8 cellular contexts compared by ENCODE assay signal in genomic region chr22:44668886-44669724, GRCh38. TPM values are rescaled to one million over a fixed set of nuclear protein-coding genes. Genes with fewer than 3 reads are reported as not detected.
DNase-seq lines count a peak whose midpoint lies in the region; ATAC-seq, FAIRE-seq and TF ChIP-seq lines count a peak whose summit lies in the region.
"Had no signal": no experiment of that assay in that cellular context is flagged by ENCODE, and none has a peak within 500 bp of the region (broad histone marks: within the 10 kb centered on the region; RNA-seq: fewer than 3 reads in every experiment).

No MANE protein-coding gene starts in this region.

- FAIRE-seq in HepG2 (lab: Jason Lieb, UNC) (no peak), GM12892 (lab: Jason Lieb, UNC) (no peak)

- TF ChIP-seq POLR2A in body of pancreas (IDR thresholded peaks at IDR 0.05), result no peak
- no peak for TF ChIP-seq POLR2A in HepG2 (IDR thresholded peaks at IDR 0.05; ENCODE audit: insufficient read depth in 1 of 2, low read depth in 2 of 2, low read length in 2 of 2)
- no peak for TF ChIP-seq POLR2A in GM12892 (IDR thresholded peaks at IDR 0.05; ENCODE audit: low read depth, low read length)

- H3K4me1 Mint-ChIP-seq in stimulated activated naive CD8-positive, alpha-beta T cell treated with anti-CD3 and anti-CD28 coated beads, Interleukin-15, amount 100 ng/mL, for 72 hours, result peaks cover 74% of the 10 kb centered on the region

- no peak for TF ChIP-seq EP300 in HepG2 (IDR thresholded peaks at IDR 0.05; ENCODE audit: low read depth in 2 of 2, low read length in 2 of 2)
- no peak for TF ChIP-seq EP300 in HepG2 (CRISPR knock-in tag; IDR thresholded peaks at IDR 0.05; ENCODE audit: borderline replicate concordance)

- no peaks in the 10 kb centered on the region for H4K20me1 ChIP-seq in HepG2 (ENCODE audit: insufficient read depth, low read length)

- no peaks in the 10 kb centered on the region for H3K27me3 Mint-ChIP-seq in stimulated activated naive CD8-positive, alpha-beta T cell treated with anti-CD3 and anti-CD28 coated beads, Interleukin-15, amount 100 ng/mL, for 72 hours

- ATAC-seq in body of pancreas, result peak; percentile 18
- ATAC-seq in HepG2, result no peak
- no peak for ATAC-seq in stimulated activated naive CD8-positive, alpha-beta T cell treated with anti-CD3 and anti-CD28 coated beads, Interleukin-15, amount 100 ng/mL, for 72 hours
- no peak for ATAC-seq in HG03039 (IDR thresholded peaks at IDR 0.05; ENCODE audit: unreplicated experiment)

- no peaks in the 10 kb centered on the region for H3K9me3 ChIP-seq in body of pancreas
- no peaks in the 10 kb centered on the region for H3K9me3 ChIP-seq in HepG2 (ENCODE audit: low read length)

- no peak overlapping the region; the same call in 1 of the 2 replicates for H3K9ac ChIP-seq in HepG2 (ENCODE audit: insufficient read depth, low read depth, low read length)

- in situ Hi-C loops in HepG2 (cut with HindIII; ENCODE audit: extremely low pct_ligation_motif_present, low pct_unique_long_range_greater_than_20kb), result no loop called here

- no peaks in the 10 kb centered on the region for H3K79me2 ChIP-seq in HepG2 (ENCODE audit: insufficient read depth, low read length)

- DNase-seq in Jurkat, Clone E6-1 (ENCODE audit: low read depth, low spot score), result no peak
- DNase-seq in body of pancreas (no peak), HepG2 (ENCODE audit: low spot score) (no peak), GM12892 (ENCODE audit: insufficient read length) (no peak), amniotic stem cell (lab: John Stamatoyannopoulos, UW) (no peak)
- DNase-seq in stimulated activated naive CD8-positive, alpha-beta T cell treated with anti-CD3 and anti-CD28 coated beads, Interleukin-15, amount 100 ng/mL, for 72 hours, result no peak
- DNase-seq: NCI-H2171 treated with DMSO at 0.1 percent for 48 hours had no signal

- no peaks in the 10 kb centered on the region for H3K36me3 ChIP-seq in body of pancreas (replicated peaks in 1 of 2; ENCODE audit: insufficient read depth in 1 of 2, low read depth in 2 of 2)
- no peaks in the 10 kb centered on the region for H3K36me3 ChIP-seq in HepG2 (replicated peaks in 1 of 2; ENCODE audit: control insufficient read depth in 1 of 2, insufficient read depth in 2 of 2, low read length in 2 of 2)

- no peaks in the 10 kb centered on the region for H3K9me3 Mint-ChIP-seq in stimulated activated naive CD8-positive, alpha-beta T cell treated with anti-CD3 and anti-CD28 coated beads, Interleukin-15, amount 100 ng/mL, for 72 hours

- H3K27me3 ChIP-seq in body of pancreas (peaks cover 0 to 7% of the 10 kb centered on the region in 2 donors), HepG2 (ENCODE audit: control insufficient read depth in 1 of 2, insufficient read depth in 2 of 2, low read length in 2 of 2) (peaks cover 1 to 18% of the 10 kb centered on the region in 2 experiments; a peak in 4 of 5 replicates)

- peak overlapping the region; percentile 83 to 84 for H3K4me3 Mint-ChIP-seq in stimulated activated naive CD8-positive, alpha-beta T cell treated with anti-CD3 and anti-CD28 coated beads, Interleukin-15, amount 100 ng/mL, for 72 hours

- CTCF ChIA-PET in HepG2 (lab: Yijun Ruan, JAX; ENCODE audit: low intra/inter-chr PET ratio, low total read pairs), result interaction anchor here (1.0 to 1.6 kb wide), 2 partner anchors 16 kb away, joined by 4 read pairs; no protein-coding TSS in a partner anchor

- TF ChIP-seq RAD21 in HepG2 (CRISPR knock-in tag; IDR thresholded peaks at IDR 0.05), result no peak

- intact Hi-C loops in body of pancreas (cut with DNase I) (no loop called here), HepG2 (cut with micrococcal nuclease; ENCODE audit: unreplicated experiment) (no loop called here)

- H3K27ac ChIP-seq in body of pancreas, result no peak overlapping the region
- no peak overlapping the region for H3K27ac ChIP-seq in HepG2 (ENCODE audit: extremely low read length, insufficient read depth, low read length)

- H3K4me3 ChIP-seq in Jurkat, Clone E6-1 (ENCODE audit: low read length), result peak overlapping the region; percentile 45
- H3K4me3 ChIP-seq in body of pancreas (no peak overlapping the region), HepG2 (replicated peaks in 1 of 3; ENCODE audit: insufficient read depth in 1 of 3, low read depth in 2 of 3, low read length in 3 of 3) (peak overlapping the region; percentile 42 to 67 (median 59); a peak in 4 of 6 replicates)

- BruUV-seq in HepG2 (replicated peaks; lab: Mats Ljungman, UMichigan), result no TSS peak

- peak overlapping the region; percentile 87 for H3K27ac Mint-ChIP-seq in stimulated activated naive CD8-positive, alpha-beta T cell treated with anti-CD3 and anti-CD28 coated beads, Interleukin-15, amount 100 ng/mL, for 72 hours

- POLR2A ChIA-PET in HepG2 (lab: Yijun Ruan, JAX), result no interaction called here

- H3K4me2 ChIP-seq in HepG2 (ENCODE audit: low read depth, low read length), result peak overlapping the region; percentile 67

- H2AFZ ChIP-seq in HepG2 (ENCODE audit: low read length), result no peak overlapping the region

- TF ChIP-seq CTCF in body of pancreas (IDR thresholded peaks at IDR 0.05) (no peak), HepG2 (CRISPR knock-in tag; IDR thresholded peaks at IDR 0.05) (no peak)

- peaks cover 19% of the 10 kb centered on the region for H3K4me1 ChIP-seq in body of pancreas
- peaks cover 33% of the 10 kb centered on the region for H3K4me1 ChIP-seq in HepG2 (ENCODE audit: insufficient read depth, low read length)

- WGBS in body of pancreas, 2 donors, result 5 to 8% methylated on average over 14 to 33 of the region's 50 CpGs
- 12% methylated on average over 32 of the region's 50 CpGs for WGBS in HepG2 (ENCODE audit: low lambda C conversion rate)

TF ChIP-seq in HepG2, 621 proteins besides CTCF, POLR2A, EP300 and RAD21 (continues in another document):
- TF ChIP-seq NRL (CRISPR knock-in tag; IDR thresholded peaks at IDR 0.05; ENCODE audit: borderline replicate concordance) (no peak), ZNF724P (CRISPR knock-in tag; IDR thresholded peaks at IDR 0.05; ENCODE audit: borderline replicate concordance) (no peak), NR0B2 (CRISPR knock-in tag; IDR thresholded peaks at IDR 0.05) (no peak), BCL6 (CRISPR knock-in tag; IDR thresholded peaks at IDR 0.05) (peak; percentile 77), ZNF281 (CRISPR knock-in tag; IDR thresholded peaks at IDR 0.05; ENCODE audit: borderline replicate concordance) (peak; percentile 36; the same call in 1 of the 2 replicates), LCORL (IDR thresholded peaks at IDR 0.05) (no peak), LCORL (CRISPR knock-in tag; IDR thresholded peaks at IDR 0.05) (no peak), CAMTA2 (CRISPR knock-in tag; IDR thresholded peaks at IDR 0.05; ENCODE audit: borderline replicate concordance) (no peak), HDAC6 (IDR thresholded peaks at IDR 0.05; ENCODE audit: low read depth, low read length) (no peak)

RNA-seq across cellular contexts. Expression of gene PRR5, which starts 32.9 kb away (rescaled TPM):
- polyA plus RNA-seq in Jurkat, Clone E6-1 (2012; ENCODE audit: insufficient read depth, insufficient read length), result 19.0 TPM
- total RNA-seq in body of pancreas (10 to 100 TPM; 12.5 to 20.4 TPM), HepG2 (2016; rRNA removed; fragmentation: Illumina TruSeq; extraction: Trizol) (19.4 and 27.5 TPM in 2 replicates)
- 11.8 and 14.1 TPM in 2 replicates for total RNA-seq in HepG2 (2016; cell fraction: cytosol; rRNA removed; fragmentation: Illumina TruSeq; extraction: Trizol; ENCODE audit: low read depth)
- total RNA-seq in HepG2 (2016; cell fraction: insoluble cytoplasmic fraction; rRNA removed; fragmentation: Illumina TruSeq; extraction: Trizol), result 18.0 and 27.8 TPM in 2 replicates
- total RNA-seq in HepG2 (2016; cell fraction: membrane; rRNA removed; fragmentation: Illumina TruSeq; extraction: Trizol), result 20.5 and 24.3 TPM in 2 replicates
- 29.0 and 30.8 TPM in 2 replicates for total RNA-seq in HepG2 (2016; cell fraction: nucleus; rRNA removed; fragmentation: Illumina TruSeq; extraction: Trizol)
- 11.6 and 14.2 TPM in 2 replicates for polyA plus RNA-seq in HepG2 (2011; rRNA removed)
- 10.6 and 15.7 TPM in 2 replicates for polyA plus RNA-seq in HepG2 (2011; cell fraction: cytosol; rRNA removed)
- 37.8 and 39.5 TPM in 2 replicates for polyA plus RNA-seq in HepG2 (2011; cell fraction: nucleus; rRNA removed)
- 9.0 and 15.0 TPM in 2 replicates for polyA plus RNA-seq in HepG2 (2012)
- polyA plus RNA-seq in HepG2 (2016; cell fraction: cytosol; fragmentation: Illumina TruSeq; extraction: Trizol; ENCODE audit: low read depth), result 15.7 and 19.9 TPM in 2 replicates
- polyA plus RNA-seq in HepG2 (2016; cell fraction: insoluble cytoplasmic fraction; fragmentation: Illumina TruSeq; extraction: Trizol; ENCODE audit: low read depth), result 27.0 and 28.3 TPM in 2 replicates
- 23.3 and 25.4 TPM in 2 replicates for polyA plus RNA-seq in HepG2 (2016; cell fraction: membrane; fragmentation: Illumina TruSeq; extraction: Trizol; ENCODE audit: low read depth)
- 52.2 and 53.0 TPM in 2 replicates for polyA plus RNA-seq in HepG2 (2016; cell fraction: nucleus; fragmentation: Illumina TruSeq; extraction: Trizol; ENCODE audit: insufficient read depth, low read depth)
- polyA minus RNA-seq in HepG2 (2011; rRNA and poly(A)+ RNA removed; ENCODE audit: low replicate concordance), result 23.9 and 28.6 TPM in 2 replicates
- 6.8 and 9.5 TPM in 2 replicates for polyA minus RNA-seq in HepG2 (2011; cell fraction: cytosol; rRNA and poly(A)+ RNA removed)
- polyA minus RNA-seq in HepG2 (2011; cell fraction: nucleus; rRNA and poly(A)+ RNA removed), result 24.1 and 24.2 TPM in 2 replicates
- polyA plus RNA-seq in GM12892 (2012; ENCODE audit: missing spikeins), result 0.66 TPM

Comparison
In these comparisons a context has a peak if more than half of its experiments do, and no peak if none do; other contexts are left out.
1. H3K4me3 ChIP-seq: peak in Jurkat, Clone E6-1 (single experiment) and HepG2 (3 of 3); none in body of pancreas (0 of 2).